22 cellular contexts compared by ENCODE assay signal in genomic region chr7:127888825-127889224, GRCh38.
"Had no signal": no experiment of that assay in that cellular context is flagged by ENCODE, and none has a peak within 500 bp of the region (broad histone marks: within the 10 kb centered on the region; RNA-seq: fewer than 3 reads in every experiment).

No MANE protein-coding gene starts in this region.

- H3K36me3 ChIP-seq: neutrophil, prostate gland, right atrium auricular region had no signal

- H3K4me1 ChIP-seq: colonic mucosa, prostate gland had no signal

- H3K27ac Mint-ChIP-seq: dendritic cell treated with granulocyte-macrophage colony-stimulating factor and Interleukin-4, amounts not matched to agents 40 ng/mL and 50 ng/mL, for 4 days; natural killer cell; stimulated activated memory B cell treated with anti-CD40 and anti-IgM and Interleukin-4, amounts not matched to agents 10 μg/mL and 1 μg/mL and 100 μg/mL, for 72 hours had no signal

- H3K4me3 ChIP-seq: colonic mucosa, lower lobe of right lung, prostate gland, right atrium auricular region, smooth muscle cell, testis, tibial artery, upper lobe of left lung had no signal

- H3K9me3 ChIP-seq: colonic mucosa, lower lobe of right lung, neutrophil, prostate gland, right atrium auricular region, testis, tibial artery, upper lobe of left lung had no signal

- H3K27me3 Mint-ChIP-seq: dendritic cell treated with granulocyte-macrophage colony-stimulating factor and Interleukin-4, amounts not matched to agents 40 ng/mL and 50 ng/mL, for 4 days; stimulated activated memory B cell treated with anti-CD40 and anti-IgM and Interleukin-4, amounts not matched to agents 10 μg/mL and 1 μg/mL and 100 μg/mL, for 72 hours had no signal

- H3K9me3 Mint-ChIP-seq: dendritic cell treated with granulocyte-macrophage colony-stimulating factor and Interleukin-4, amounts not matched to agents 40 ng/mL and 50 ng/mL, for 4 days; immature natural killer cell; natural killer cell; neural crest cell; stimulated activated memory B cell treated with anti-CD40 and anti-IgM and Interleukin-4, amounts not matched to agents 10 μg/mL and 1 μg/mL and 100 μg/mL, for 72 hours had no signal

- ATAC-seq: left colon; lower lobe of right lung; natural killer cell; sciatic nerve; stimulated activated memory B cell treated with anti-CD40 and anti-IgM and Interleukin-4, amounts not matched to agents 10 μg/mL and 1 μg/mL and 100 μg/mL, for 72 hours; stimulated activated naive CD8-positive, alpha-beta T cell treated with anti-CD3 and anti-CD28 coated beads, Interleukin-15, Interleukin-2, amounts not matched to agents 100 U/mL and 50 U/mL, for 24 hours had no signal

- H3K27ac ChIP-seq: colonic mucosa, lower lobe of right lung, neutrophil, prostate gland, testis, tibial artery, upper lobe of left lung had no signal

- H3K4me3 Mint-ChIP-seq: dendritic cell treated with granulocyte-macrophage colony-stimulating factor and Interleukin-4, amounts not matched to agents 40 ng/mL and 50 ng/mL, for 4 days; immature natural killer cell; natural killer cell; neural crest cell; stimulated activated memory B cell treated with anti-CD40 and anti-IgM and Interleukin-4, amounts not matched to agents 10 μg/mL and 1 μg/mL and 100 μg/mL, for 72 hours had no signal

- DNase-seq: colonic mucosa; hypothalamus; immature natural killer cell; kidney glomerular epithelial cell; left colon; left ventricle myocardium superior; lower lobe of right lung; natural killer cell; stimulated activated CD4-positive, alpha-beta T cell treated with anti-CD3 and anti-CD28 coated beads, Interleukin-2, amount 100 ng/mL, for 24 hours; stimulated activated CD4-positive, alpha-beta T cell treated with anti-CD3 and anti-CD28 coated beads, Interleukin-4, amount 100 ng/mL, for 24 hours; stimulated activated naive CD8-positive, alpha-beta T cell treated with anti-CD3 and anti-CD28 coated beads, Interleukin-15, Interleukin-2, amounts not matched to agents 100 U/mL and 50 U/mL, for 24 hours; testis; tibial artery; upper lobe of left lung had no signal
